In genomic region chr17:63843387-63844292, GRCh38 we compare ENCODE assay signal across 1 cellular context.
A peak's percentile ranks its signal among the peaks of the same experiment; 100 is the strongest.
TF ChIP-seq lines count a peak whose summit lies in the region.

No MANE protein-coding gene starts in this region.

TF ChIP-seq in HepG2, 621 proteins besides CTCF, POLR2A, EP300 and RAD21 (continued from another document and continues in another):
- TF ChIP-seq ZBTB40 (IDR thresholded peaks at IDR 0.05) = no peak
- no peak for TF ChIP-seq ZBTB40 (CRISPR knock-in tag; IDR thresholded peaks at IDR 0.05)
- 0 out of 2 replicates have a peak, but pooled peaks have one; percentile 65 for TF ChIP-seq ZNF318 (CRISPR knock-in tag; IDR thresholded peaks at IDR 0.05)
- peak; percentile 91 for TF ChIP-seq ZNF362 (CRISPR knock-in tag; IDR thresholded peaks at IDR 0.05; ENCODE audit: borderline replicate concordance)
- no peak for TF ChIP-seq ZNF407 (CRISPR knock-in tag; IDR thresholded peaks at IDR 0.05; ENCODE audit: not compliant biosample characterization)
- 0 out of 2 replicates have a peak, but pooled peaks have one; percentile 57 for TF ChIP-seq ZNF572 (CRISPR knock-in tag; IDR thresholded peaks at IDR 0.05)
- peak; percentile 40; the same call in 1 of the 2 replicates for TF ChIP-seq ZNF460 (CRISPR knock-in tag; IDR thresholded peaks at IDR 0.05; ENCODE audit: borderline replicate concordance)
- no peak; the same call in 1 of the 2 replicates for TF ChIP-seq TAF1 (CRISPR knock-in tag; IDR thresholded peaks at IDR 0.05)
- TF ChIP-seq FOXA1 (IDR thresholded peaks at IDR 0.05) = no peak
- TF ChIP-seq FOXA1 (CRISPR knock-in tag; IDR thresholded peaks at IDR 0.05) = no peak; the same call in 1 of the 2 replicates
- TF ChIP-seq ZNF333 (CRISPR knock-in tag; IDR thresholded peaks at IDR 0.05; ENCODE audit: borderline replicate concordance) = 0 out of 2 replicates have a peak, but pooled peaks have one; percentile 23
- no peak for TF ChIP-seq ZNF580 (CRISPR knock-in tag; IDR thresholded peaks at IDR 0.05; ENCODE audit: borderline replicate concordance, low read depth)
- TF ChIP-seq NAIF1 (CRISPR knock-in tag; IDR thresholded peaks at IDR 0.05; ENCODE audit: borderline replicate concordance) = no peak
- peak; percentile 55; the same call in 1 of the 2 replicates for TF ChIP-seq ZNF160 (CRISPR knock-in tag; IDR thresholded peaks at IDR 0.05)
- TF ChIP-seq ZNF724P (CRISPR knock-in tag; IDR thresholded peaks at IDR 0.05; ENCODE audit: borderline replicate concordance) = 0 out of 2 replicates have a peak, but pooled peaks have one; percentile 5
- no peak for TF ChIP-seq ZNF34 (CRISPR knock-in tag; IDR thresholded peaks at IDR 0.05; ENCODE audit: borderline replicate concordance)
- no peak for TF ChIP-seq HBP1 (CRISPR knock-in tag; IDR thresholded peaks at IDR 0.05; ENCODE audit: low read depth)
- peak; percentile 90; the same call in 1 of the 2 replicates for TF ChIP-seq NR2C2 (CRISPR knock-in tag; IDR thresholded peaks at IDR 0.05; ENCODE audit: borderline replicate concordance)
